16 cellular contexts compared by ENCODE assay signal in genomic region chrX:109268340-109268739, GRCh38.
DNase-seq lines count a peak whose midpoint lies in the region; ATAC-seq, FAIRE-seq and TF ChIP-seq lines count a peak whose summit lies in the region.
"Had no signal": no experiment of that assay in that cellular context is flagged by ENCODE, and none has a peak within 500 bp of the region (broad histone marks: within the 10 kb centered on the region; RNA-seq: fewer than 3 reads in every experiment).

No MANE protein-coding gene starts in this region.

- no peaks in the 10 kb centered on the region for H3K9me3 ChIP-seq in HAP-1
- H3K9me3 ChIP-seq in upper lobe of right lung = no peaks in the 10 kb centered on the region

- DNase-seq in Calu3 (peak; percentile 30), ELF-1 (ENCODE audit: low read depth, low spot score) (peak; percentile 56), bronchial epithelial cell (ENCODE audit: low read depth) (peak; percentile 81), islet precursor cell (peak; percentile 83), kidney glomerular epithelial cell (lab: John Stamatoyannopoulos, UW) (no peak), HAP-1 (ENCODE audit: low spot score in 2 of 2) (no peak), upper lobe of right lung (no peak)
- DNase-seq: CD4-positive, alpha-beta memory T cell; DMS153 had no signal

- TF ChIP-seq CTCF in Calu3 (IDR thresholded peaks at IDR 0.05; ENCODE audit: unreplicated experiment) (no peak), bronchial epithelial cell (IDR thresholded peaks at IDR 0.05; ENCODE audit: insufficient read depth, low read length, severe bottlenecking) (no peak), upper lobe of right lung (IDR thresholded peaks at IDR 0.05) (no peak)

- no peaks in the 10 kb centered on the region for H3K27me3 Mint-ChIP-seq in Calu3 (ENCODE audit: unreplicated experiment)
- H3K27me3 Mint-ChIP-seq: B cell; CD4-positive, alpha-beta memory T cell had no signal

- H3K4me1 Mint-ChIP-seq in Calu3 (ENCODE audit: low read depth, unreplicated experiment) = peaks cover 47% of the 10 kb centered on the region
- H3K4me1 Mint-ChIP-seq: B cell; CD4-positive, alpha-beta memory T cell had no signal

- H3K36me3 Mint-ChIP-seq in Calu3 (ENCODE audit: insufficient read depth, unreplicated experiment) = peaks cover 4% of the 10 kb centered on the region
- H3K36me3 Mint-ChIP-seq: CD4-positive, alpha-beta memory T cell had no signal

- intact Hi-C loops in Calu3 (cut with micrococcal nuclease; ENCODE audit: unreplicated experiment) = no loop called here
- intact Hi-C loops in upper lobe of right lung (cut with DNase I) = no loop called here

- no peaks in the 10 kb centered on the region for H3K36me3 ChIP-seq in bronchial epithelial cell (ENCODE audit: control insufficient read depth, insufficient read depth, low read length)
- no peaks in the 10 kb centered on the region for H3K36me3 ChIP-seq in HAP-1 (replicated peaks)
- no peaks in the 10 kb centered on the region for H3K36me3 ChIP-seq in upper lobe of right lung

- H3K27ac Mint-ChIP-seq in Calu3 (ENCODE audit: unreplicated experiment) = peak overlapping the region; percentile 48
- H3K27ac Mint-ChIP-seq: B cell; CD4-positive, alpha-beta memory T cell had no signal

- in situ Hi-C loops in HAP-1 (cut with MboI; ENCODE audit: low sequenced_read_pairs) = no loop called here

- H3K4me3 ChIP-seq in bronchial epithelial cell (ENCODE audit: low read depth, low read length) = no peak overlapping the region
- no peak overlapping the region for H3K4me3 ChIP-seq in HAP-1
- H3K4me3 ChIP-seq in upper lobe of right lung = no peak overlapping the region
- H3K4me3 ChIP-seq: GM12878, K562 had no signal

- BruUV-seq in Calu3 (replicated peaks; lab: Mats Ljungman, UMichigan) = no TSS peak

- H3K27ac ChIP-seq in upper lobe of right lung = no peak overlapping the region
- H3K27ac ChIP-seq: C4-2B had no signal

- H3K4me3 Mint-ChIP-seq in Calu3 (ENCODE audit: low read depth, unreplicated experiment) = no peak overlapping the region
- H3K4me3 Mint-ChIP-seq: B cell; CD4-positive, alpha-beta memory T cell had no signal

- CTCF ChIA-PET in Calu3 (lab: Charles Lee) = no interaction called here

- no peaks in the 10 kb centered on the region for H3K4me1 ChIP-seq in HAP-1
- H3K4me1 ChIP-seq in upper lobe of right lung = no peaks in the 10 kb centered on the region

- H3K9me3 Mint-ChIP-seq in Calu3 (ENCODE audit: low read depth, unreplicated experiment) = peaks cover 2% of the 10 kb centered on the region

- H3K27me3 ChIP-seq in bronchial epithelial cell (ENCODE audit: control insufficient read depth, insufficient read depth, low read length) (peaks cover 2% of the 10 kb centered on the region), HAP-1 (ENCODE audit: low read depth) (no peaks in the 10 kb centered on the region; the same call in 1 of the 2 replicates), upper lobe of right lung (no peaks in the 10 kb centered on the region)

- ATAC-seq in upper lobe of right lung (no peak), GM21390 (IDR thresholded peaks at IDR 0.05; ENCODE audit: unreplicated experiment) (no peak)
- ATAC-seq: GM12878, K562 had no signal

- FAIRE-seq in bronchial epithelial cell (lab: Jason Lieb, UNC) = no peak
- FAIRE-seq: A204.1, D721Med, GM12878, K562 had no signal

Comparison
In these comparisons a context has a peak if more than half of its experiments do, and no peak if none do; other contexts are left out.
1. DNase-seq: peak in Calu3 (single experiment), ELF-1 (single experiment), bronchial epithelial cell (single experiment) and islet precursor cell (single experiment); none in kidney glomerular epithelial cell (single experiment), HAP-1 (0 of 2) and upper lobe of right lung (single experiment).